In genomic region chr4:185259719-185260118, GRCh38 we compare ENCODE assay signal across 19 cellular contexts. TPM values are rescaled to one million over a fixed set of nuclear protein-coding genes. Genes with fewer than 3 reads are reported as not detected.
DNase-seq lines count a peak whose midpoint lies in the region; ATAC-seq and TF ChIP-seq lines count a peak whose summit lies in the region.
"Had no signal": no experiment of that assay in that cellular context is flagged by ENCODE, and none has a peak within 500 bp of the region (broad histone marks: within the 10 kb centered on the region; RNA-seq: fewer than 3 reads in every experiment).

No MANE protein-coding gene starts in this region.

- H2AFZ ChIP-seq in KMS-11 (ENCODE audit: low read depth) (no peak overlapping the region), smooth muscle cell (ENCODE audit: low read depth) (no peak overlapping the region)
- H2AFZ ChIP-seq: GM23248, PC-9 had no signal

- no peak overlapping the region for H3K27ac ChIP-seq in KMS-11
- H3K27ac ChIP-seq in VCaP, result peak overlapping the region; percentile 39; the same call in 1 of the 2 replicates
- peak overlapping the region; percentile 76 for H3K27ac ChIP-seq in smooth muscle cell (ENCODE audit: low read depth)
- H3K27ac ChIP-seq: BLaER1, PC-9, RWPE1 had no signal

- no peaks in the 10 kb centered on the region for H3K79me2 ChIP-seq in KMS-11 (ENCODE audit: insufficient read depth, low read depth)
- no peaks in the 10 kb centered on the region for H3K79me2 ChIP-seq in smooth muscle cell (ENCODE audit: low read depth)

- H3K4me3 Mint-ChIP-seq in glutamatergic neuron (ENCODE audit: unreplicated experiment), result no peak overlapping the region
- H3K4me3 Mint-ChIP-seq: IgD-negative memory B cell had no signal

- DNase-seq in glutamatergic neuron (no peak), smooth muscle cell (lab: John Stamatoyannopoulos, UW; ENCODE audit: unreplicated experiment) (no peak), Right ventricle myocardium superior (no peak)
- no peak for DNase-seq in stimulated activated CD8-positive, alpha-beta memory T cell treated with anti-CD3 and anti-CD28 coated beads, Interleukin-4, amount 100 ng/mL, for 48 hours
- DNase-seq: Calu3; CD4-positive, alpha-beta memory T cell; GF-D8; GM23248; NCI-H1105 treated with DMSO at 0.1 percent for 48 hours; NCI-H1694 treated with DMSO at 0.1 percent for 48 hours; NCI-H510A treated with DMSO at 0.1 percent for 48 hours; NCI-H82; PC-9 had no signal

- peaks cover 2% of the 10 kb centered on the region for H3K9me3 Mint-ChIP-seq in glutamatergic neuron (ENCODE audit: unreplicated experiment)
- H3K9me3 Mint-ChIP-seq: CD4-positive, alpha-beta memory T cell; IgD-negative memory B cell had no signal

- H3K27me3 ChIP-seq in KMS-11 (ENCODE audit: insufficient read depth, low read depth) (no peaks in the 10 kb centered on the region), smooth muscle cell (ENCODE audit: low read depth) (no peaks in the 10 kb centered on the region)
- H3K27me3 ChIP-seq: BLaER1 had no signal

- no peaks in the 10 kb centered on the region for H3F3A ChIP-seq in smooth muscle cell (ENCODE audit: low read depth)

- no peak for ATAC-seq in Right ventricle myocardium superior (ENCODE audit: poor library complexity)
- ATAC-seq in HG03565 (IDR thresholded peaks at IDR 0.05; ENCODE audit: unreplicated experiment), result no peak

- no peaks in the 10 kb centered on the region for H3K27me3 Mint-ChIP-seq in glutamatergic neuron (ENCODE audit: unreplicated experiment)
- H3K27me3 Mint-ChIP-seq: CD4-positive, alpha-beta memory T cell; IgD-negative memory B cell had no signal

- H3K36me3 ChIP-seq in KMS-11 (ENCODE audit: insufficient read depth) (no peaks in the 10 kb centered on the region), smooth muscle cell (ENCODE audit: low read depth) (no peaks in the 10 kb centered on the region)

- H4K20me1 ChIP-seq in KMS-11 (ENCODE audit: insufficient read depth), result no peaks in the 10 kb centered on the region
- no peaks in the 10 kb centered on the region for H4K20me1 ChIP-seq in smooth muscle cell (ENCODE audit: low read depth)

- intact Hi-C loops in Right ventricle myocardium superior (cut with DNase I), result no loop called here

- peak overlapping the region; percentile 50 for H3K4me2 ChIP-seq in KMS-11
- no peak overlapping the region for H3K4me2 ChIP-seq in smooth muscle cell
- H3K4me2 ChIP-seq: PC-9 had no signal

- H3K27ac Mint-ChIP-seq in glutamatergic neuron (ENCODE audit: unreplicated experiment), result peak overlapping the region; percentile 28
- H3K27ac Mint-ChIP-seq: IgD-negative memory B cell had no signal

- H3K4me3 ChIP-seq in KMS-11 (IDR thresholded peaks at IDR 0.05; ENCODE audit: insufficient read depth, low read depth, low read length), result no peak overlapping the region
- no peak overlapping the region for H3K4me3 ChIP-seq in smooth muscle cell
- H3K4me3 ChIP-seq: BLaER1, GM23248, PC-9 had no signal

- TF ChIP-seq CTCF in KMS-11 (conservative IDR thresholded peaks at IDR 0.05; ENCODE audit: low read depth, low read length) (no peak), VCaP (conservative IDR thresholded peaks at IDR 0.05) (no peak), glutamatergic neuron (IDR thresholded peaks at IDR 0.05; ENCODE audit: partially characterized antibody, unreplicated experiment) (no peak), smooth muscle cell (IDR thresholded peaks at IDR 0.05; ENCODE audit: borderline replicate concordance, insufficient read depth, poor library complexity, severe bottlenecking) (no peak)

- 89% methylated on average over 8 of the region's 8 CpGs for WGBS in smooth muscle cell (ENCODE audit: low lambda C conversion rate)

- H3K4me1 ChIP-seq in KMS-11 (ENCODE audit: low read depth, poor library complexity, severe bottlenecking), result peaks cover 87% of the 10 kb centered on the region
- peaks cover 13% of the 10 kb centered on the region for H3K4me1 ChIP-seq in smooth muscle cell (ENCODE audit: low read depth)

- no peaks in the 10 kb centered on the region for H3K36me3 Mint-ChIP-seq in glutamatergic neuron (ENCODE audit: unreplicated experiment)
- H3K36me3 Mint-ChIP-seq: IgD-negative memory B cell had no signal

- H3K9ac ChIP-seq in KMS-11, result no peak overlapping the region
- no peak overlapping the region for H3K9ac ChIP-seq in smooth muscle cell (ENCODE audit: low read depth)
- H3K9ac ChIP-seq: BLaER1, GM23248 had no signal

- peaks cover 28% of the 10 kb centered on the region for H3K4me1 Mint-ChIP-seq in glutamatergic neuron (ENCODE audit: low read depth, unreplicated experiment)

- H3K9me3 ChIP-seq in smooth muscle cell (replicated peaks; ENCODE audit: low read depth), result no peaks in the 10 kb centered on the region
- H3K9me3 ChIP-seq: BLaER1 had no signal

RNA-seq across cellular contexts. Expression of gene SNX25, which starts 50.3 kb away (rescaled TPM):
- total RNA-seq in glutamatergic neuron (ENCODE audit: unreplicated experiment) (27.5 TPM), smooth muscle cell (23.6 and 25.5 TPM in 2 replicates), Right ventricle myocardium superior (11.1 TPM)
- 12.3 and 16.1 TPM in 2 replicates for polyA plus RNA-seq in smooth muscle cell

RNA-seq across cellular contexts. Expression of gene CFAP97, which starts 55.9 kb away (rescaled TPM):
- total RNA-seq in glutamatergic neuron (ENCODE audit: unreplicated experiment) (28.4 TPM), smooth muscle cell (19.0 and 28.2 TPM in 2 replicates), Right ventricle myocardium superior (11.3 TPM)
- polyA plus RNA-seq in smooth muscle cell, result 11.4 and 15.7 TPM in 2 replicates
